Comparison of ENCODE assay signal across 1 cellular context in the genomic region with DNA sequence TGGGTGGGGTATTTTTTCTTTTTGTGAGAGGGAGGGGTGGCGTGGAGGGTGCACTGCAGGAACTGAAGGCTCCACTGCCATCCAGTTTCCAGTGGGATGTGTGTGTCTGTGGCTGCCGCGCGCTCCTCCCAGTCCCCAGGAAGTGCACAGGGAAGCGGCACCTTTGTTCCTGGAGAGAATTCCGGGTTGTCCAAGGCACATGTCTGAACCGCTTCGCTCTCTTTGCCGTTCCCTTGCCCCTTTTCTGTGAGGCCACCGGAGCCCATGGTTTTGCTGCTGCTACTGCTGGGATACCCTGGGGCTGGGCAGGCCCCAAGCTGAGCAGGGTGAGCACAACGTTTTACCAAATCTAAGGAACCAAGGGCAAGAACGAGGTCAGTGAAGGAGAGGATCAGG.
TF ChIP-seq lines count a peak whose summit lies in the region.

No MANE protein-coding gene starts in this region.

TF ChIP-seq in HepG2, 621 proteins besides CTCF, POLR2A, EP300 and RAD21:
- peak; percentile 5 for TF ChIP-seq AGO2 (optimal IDR thresholded peaks at IDR 0.05; ENCODE audit: low read depth, low read length)
- TF ChIP-seq, protein P1, sequence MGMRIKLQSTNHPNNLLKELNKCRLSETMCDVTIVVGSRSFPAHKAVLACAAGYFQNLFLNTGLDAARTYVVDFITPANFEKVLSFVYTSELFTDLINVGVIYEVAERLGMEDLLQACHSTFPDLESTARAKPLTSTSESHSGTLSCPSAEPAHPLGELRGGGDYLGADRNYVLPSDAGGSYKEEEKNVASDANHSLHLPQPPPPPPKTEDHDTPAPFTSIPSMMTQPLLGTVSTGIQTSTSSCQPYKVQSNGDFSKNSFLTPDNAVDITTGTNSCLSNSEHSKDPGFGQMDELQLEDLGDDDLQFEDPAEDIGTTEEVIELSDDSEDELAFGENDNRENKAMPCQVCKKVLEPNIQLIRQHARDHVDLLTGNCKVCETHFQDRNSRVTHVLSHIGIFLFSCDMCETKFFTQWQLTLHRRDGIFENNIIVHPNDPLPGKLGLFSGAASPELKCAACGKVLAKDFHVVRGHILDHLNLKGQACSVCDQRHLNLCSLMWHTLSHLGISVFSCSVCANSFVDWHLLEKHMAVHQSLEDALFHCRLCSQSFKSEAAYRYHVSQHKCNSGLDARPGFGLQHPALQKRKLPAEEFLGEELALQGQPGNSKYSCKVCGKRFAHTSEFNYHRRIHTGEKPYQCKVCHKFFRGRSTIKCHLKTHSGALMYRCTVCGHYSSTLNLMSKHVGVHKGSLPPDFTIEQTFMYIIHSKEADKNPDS (CRISPR knock-in tag; IDR thresholded peaks at IDR 0.05) = no peak
TF ChIP-seq in HepG2: peak in this region for 1.
